13 cellular contexts compared by ENCODE assay signal in genomic region chr14:26589998-26590397, GRCh38.
"Had no signal": no experiment of that assay in that cellular context is flagged by ENCODE, and none has a peak within 500 bp of the region (broad histone marks: within the 10 kb centered on the region; RNA-seq: fewer than 3 reads in every experiment).

No MANE protein-coding gene starts in this region.

- DNase-seq: activated CD4-positive, alpha-beta T cell treated with anti-CD3 and anti-CD28 coated beads for 1 hour; activated CD4-positive, alpha-beta T cell treated with anti-CD3 and anti-CD28 coated beads, Interleukin-2, amount 50 U/mL, for 48 hours; activated naive CD4-positive, alpha-beta T cell treated with anti-CD3 and anti-CD28 coated beads, Interleukin-2, amount 50 U/mL, for 16 hours; activated T-cell treated with anti-CD3 and anti-CD28 coated beads, Interleukin-2, amount 50 U/mL, for 1 hour; hippocampal formation; kidney; left lung; mucosa of descending colon; naive thymus-derived CD4-positive, alpha-beta T cell; stimulated activated CD4-positive, alpha-beta T cell treated with anti-CD3 and anti-CD28 coated beads, Interleukin-4, amount 100 ng/mL, for 1 hour; stimulated activated naive B cell treated with anti-CD40 and anti-IgM and Interleukin-4, amounts not matched to agents 10 μg/mL and 1 μg/mL and 100 μg/mL, for 72 hours; trophoblast cell had no signal

- FAIRE-seq: kidney had no signal

- H3K4me1 ChIP-seq: left lung, suprapubic skin had no signal

- H3K4me3 ChIP-seq: left lung, mucosa of descending colon, suprapubic skin had no signal

- H3K27ac ChIP-seq: left lung, suprapubic skin had no signal

- H3K27me3 ChIP-seq: suprapubic skin had no signal

- H3K9me3 ChIP-seq: left lung, mucosa of descending colon, suprapubic skin had no signal

- H3K36me3 ChIP-seq: left lung, suprapubic skin had no signal
